10 cellular contexts compared by ENCODE assay signal in the genomic region with DNA sequence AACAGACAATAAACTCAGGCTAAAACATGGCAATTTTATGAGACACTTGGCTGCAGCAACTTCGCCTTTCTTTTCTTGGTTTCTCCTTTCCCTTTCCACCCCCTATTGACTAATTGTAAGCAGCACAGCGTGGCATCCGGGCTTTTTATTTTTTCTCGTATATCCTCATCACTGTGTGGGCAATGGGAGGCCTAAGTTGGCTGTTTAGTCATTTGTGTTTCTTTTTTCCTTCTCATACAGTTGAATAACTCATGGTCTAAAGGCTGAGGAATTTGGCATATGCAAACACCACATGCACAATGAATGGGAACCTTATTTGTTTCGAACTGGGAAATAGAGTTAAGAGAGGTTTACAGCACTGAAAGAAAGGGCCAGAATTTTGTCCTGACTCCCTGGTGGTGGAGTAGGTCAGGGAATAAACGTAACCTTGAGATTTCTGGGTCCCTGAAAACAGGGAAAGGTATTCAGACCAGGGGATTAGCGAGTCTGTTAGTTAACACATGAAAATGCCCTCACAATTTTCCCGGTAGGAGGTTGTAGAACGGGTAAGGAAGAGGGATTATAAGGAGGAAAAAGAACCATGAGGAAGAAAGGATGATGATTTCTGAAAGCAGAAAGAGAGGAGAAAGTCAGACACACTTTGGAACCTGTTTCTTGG.
A peak's percentile ranks its signal among the peaks of the same experiment; 100 is the strongest.
DNase-seq lines count a peak whose midpoint lies in the region; ATAC-seq and TF ChIP-seq lines count a peak whose summit lies in the region.
"Had no signal": no experiment of that assay in that cellular context is flagged by ENCODE, and none has a peak within 500 bp of the region (broad histone marks: within the 10 kb centered on the region; RNA-seq: fewer than 3 reads in every experiment).

No MANE protein-coding gene starts in this region.

- H3K9me3 ChIP-seq in fibroblast of lung (ENCODE audit: control insufficient read depth, insufficient read depth, low read depth, low read length) (no peaks in the 10 kb centered on the region), neuronal stem cell (replicated peaks in 1 of 2; ENCODE audit: control insufficient read depth in 2 of 2, insufficient read depth in 1 of 2, low read depth in 1 of 2, low read length in 2 of 2) (no peaks in the 10 kb centered on the region)

- no peaks in the 10 kb centered on the region for H4K20me1 ChIP-seq in fibroblast of lung (ENCODE audit: control insufficient read depth, extremely low read depth, insufficient read depth, low read length)

- in situ Hi-C loops in GM13977 (cut with MboI; ENCODE audit: low pct_unique_long_range_greater_than_20kb, low sequenced_read_pairs, unreplicated experiment): no loop called here

- no peak overlapping the region for H2BK12ac ChIP-seq in neuronal stem cell (ENCODE audit: low read length)

- H3K4me1 ChIP-seq in fibroblast of lung (ENCODE audit: control insufficient read depth, extremely low read depth, insufficient read depth, low read length): no peaks in the 10 kb centered on the region
- H3K4me1 ChIP-seq in neuronal stem cell (ENCODE audit: control insufficient read depth in 2 of 2, insufficient read depth in 1 of 2, low read depth in 1 of 2, low read length in 2 of 2): peaks cover 5 to 12% of the 10 kb centered on the region in 2 donors

- H3K79me1 ChIP-seq in neuronal stem cell (ENCODE audit: low read depth, low read length): no peaks in the 10 kb centered on the region

- no peak overlapping the region for H4K8ac ChIP-seq in neuronal stem cell (ENCODE audit: low read depth, low read length)

- H2BK120ac ChIP-seq in neuronal stem cell (ENCODE audit: low read depth, low read length): no peak overlapping the region

- no peak overlapping the region for H3K18ac ChIP-seq in neuronal stem cell (ENCODE audit: low read length)

- H3K36me3 ChIP-seq in fibroblast of lung (ENCODE audit: control insufficient read depth, insufficient read depth, low read length) (no peaks in the 10 kb centered on the region), neuronal stem cell (replicated peaks in 1 of 2; ENCODE audit: control insufficient read depth in 2 of 2, insufficient read depth in 2 of 2, low read length in 2 of 2) (no peaks in the 10 kb centered on the region)

- H3K14ac ChIP-seq in neuronal stem cell (ENCODE audit: low read length): no peak overlapping the region

- H3K23ac ChIP-seq in neuronal stem cell (ENCODE audit: low read depth, low read length, poor library complexity): no peak overlapping the region

- H3K4me2 ChIP-seq in fibroblast of lung (ENCODE audit: extremely low read depth, insufficient read depth, low read length) (no peak overlapping the region), neuronal stem cell (ENCODE audit: insufficient read depth, low read length, poor library complexity, severe bottlenecking) (peak overlapping the region; percentile 32)

- no peak overlapping the region for H2AFZ ChIP-seq in fibroblast of lung (ENCODE audit: low read length)
- H2AFZ ChIP-seq in neuronal stem cell (ENCODE audit: low read length): peak overlapping the region; percentile 59

- peak; percentile 11 to 20 for TF ChIP-seq CTCF in fibroblast of lung (conservative IDR thresholded peaks at IDR 0.05 in 1 of 2, IDR thresholded peaks at IDR 0.05 in 1 of 2; ENCODE audit: low read depth in 1 of 2, low read length in 2 of 2)
- no peak for TF ChIP-seq CTCF in GM13977 (IDR thresholded peaks at IDR 0.05; ENCODE audit: extremely low read depth, insufficient read depth, missing control alignments)

- H4K91ac ChIP-seq in neuronal stem cell (ENCODE audit: low read depth, low read length, poor library complexity): no peak overlapping the region

- DNase-seq in COLO829 (ENCODE audit: low spot score): peak; percentile 3
- DNase-seq in NCI-H2227 treated with DMSO at 0.1 percent for 48 hours (lab: John Stamatoyannopoulos, UW): peak; percentile 2
- DNase-seq in fibroblast of lung (ENCODE audit: low read depth in 2 of 2): peak; percentile 11 to 85
- DNase-seq in neuronal stem cell (ENCODE audit: low spot score): peak; percentile 48
- DNase-seq in NCI-H2171 treated with DMSO at 0.1 percent for 48 hours (lab: John Stamatoyannopoulos, UW): no peak
- DNase-seq in GM13977 (ENCODE audit: low spot score): no peak
- DNase-seq in activated CD8-positive, alpha-beta memory T cell treated with anti-CD3 and anti-CD28 coated beads, Interleukin-2, amount 50 U/mL, for 4 hours: no peak
- DNase-seq: central memory CD4-positive, alpha-beta T cell; COR-L47 had no signal

- H2BK5ac ChIP-seq in neuronal stem cell (ENCODE audit: low read length): no peak overlapping the region

- H3K27me3 ChIP-seq in fibroblast of lung (ENCODE audit: control insufficient read depth, insufficient read depth, low read length): peaks cover 6% of the 10 kb centered on the region
- no peaks in the 10 kb centered on the region for H3K27me3 ChIP-seq in neuronal stem cell (ENCODE audit: control insufficient read depth in 3 of 3, insufficient read depth in 3 of 3, low read depth in 1 of 3, low read length in 3 of 3)

- peak overlapping the region; percentile 7 for H2BK15ac ChIP-seq in neuronal stem cell (ENCODE audit: low read length)

- no CpG with 5 or more reads among the region's 9 CpGs for WGBS in neuronal stem cell (ENCODE audit: extremely low coverage in 2 of 2, insufficient read length in 2 of 2, insufficient replicate concordance in 1 of 2), 2 donors

- H3K4me3 ChIP-seq in fibroblast of lung (replicated peaks in 1 of 4; ENCODE audit: control extremely low read depth in 1 of 4, insufficient read depth in 1 of 4, low read depth in 3 of 4, low read length in 4 of 4) (no peak overlapping the region), neuronal stem cell (ENCODE audit: low read length in 2 of 2) (no peak overlapping the region)

- H3K9ac ChIP-seq in fibroblast of lung (ENCODE audit: insufficient read depth, low read length) (no peak overlapping the region), neuronal stem cell (ENCODE audit: low read depth, low read length, poor library complexity) (no peak overlapping the region)

- H2AK5ac ChIP-seq in neuronal stem cell (ENCODE audit: low read depth, low read length): no peak overlapping the region

- no peak for ATAC-seq in GM21423 (IDR thresholded peaks at IDR 0.05; ENCODE audit: unreplicated experiment)

- no peaks in the 10 kb centered on the region for H3K79me2 ChIP-seq in fibroblast of lung (ENCODE audit: control insufficient read depth, insufficient read depth, low read length)

- no peak overlapping the region for H3K4ac ChIP-seq in neuronal stem cell (ENCODE audit: low read length)

- H3K27ac ChIP-seq in fibroblast of lung (ENCODE audit: insufficient read depth, low read length) (no peak overlapping the region), neuronal stem cell (replicated peaks; ENCODE audit: low read length) (peak overlapping the region; percentile 64)

Comparison
In these comparisons a context has a peak if more than half of its experiments do, and no peak if none do; other contexts are left out.
1. DNase-seq: peak in COLO829 (single experiment), NCI-H2227 treated with DMSO at 0.1 percent for 48 hours (single experiment), fibroblast of lung (2 of 2) and neuronal stem cell (single experiment); none in NCI-H2171 treated with DMSO at 0.1 percent for 48 hours (single experiment), GM13977 (single experiment) and activated CD8-positive, alpha-beta memory T cell treated with anti-CD3 and anti-CD28 coated beads, Interleukin-2, amount 50 U/mL, for 4 hours (single experiment).